ENCODE assay signal across 9 cellular contexts in the genomic region with DNA sequence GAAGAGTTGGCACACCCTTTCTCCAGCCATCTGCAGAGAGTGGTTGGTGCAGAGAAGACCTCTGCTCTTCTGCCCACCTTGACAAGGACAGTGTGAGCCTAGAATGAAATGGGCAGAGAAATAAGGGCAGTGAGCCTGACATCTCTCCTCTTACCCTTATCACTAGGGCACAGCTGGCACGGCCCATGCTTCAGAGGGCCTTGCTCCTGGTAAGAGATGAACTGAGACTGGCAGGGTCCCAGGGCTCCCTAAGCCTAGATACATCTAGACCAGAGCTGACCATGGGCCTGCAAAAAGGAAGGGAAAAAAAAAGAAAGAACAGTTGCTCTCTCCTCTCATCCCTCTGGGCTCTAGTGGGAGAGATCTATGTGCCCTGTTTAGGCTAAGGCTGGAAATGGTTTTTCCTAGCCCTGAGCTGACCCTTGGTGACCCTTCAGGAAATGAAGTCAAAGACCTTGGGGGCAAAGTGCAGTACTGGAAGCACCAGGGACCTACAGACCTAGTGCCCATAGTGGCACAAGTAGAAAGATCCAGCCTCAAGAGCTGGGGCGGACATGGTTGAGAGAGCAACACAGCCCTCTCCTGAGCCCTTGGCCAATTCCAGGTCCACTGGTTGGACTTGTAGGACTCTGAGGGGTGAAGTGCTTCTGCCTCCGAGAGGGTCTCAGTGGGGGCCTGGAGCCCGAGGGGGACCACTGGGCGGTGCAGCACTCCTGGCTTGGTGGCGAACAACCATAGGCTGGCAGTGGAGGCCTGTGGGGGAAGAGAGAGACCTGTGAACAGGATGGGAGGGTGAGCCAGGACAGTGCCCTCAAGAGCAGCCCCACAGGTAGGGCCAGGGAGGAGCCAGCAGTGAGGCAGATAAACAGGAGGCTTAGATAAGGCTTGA. TPM values are rescaled to one million over a fixed set of nuclear protein-coding genes. Genes with fewer than 3 reads are reported as not detected.
DNase-seq lines count a peak whose midpoint lies in the region; ATAC-seq, FAIRE-seq and TF ChIP-seq lines count a peak whose summit lies in the region.
"Had no signal": no experiment of that assay in that cellular context is flagged by ENCODE, and none has a peak within 500 bp of the region (broad histone marks: within the 10 kb centered on the region; RNA-seq: fewer than 3 reads in every experiment).

No MANE protein-coding gene starts in this region.

- no peak for DNase-seq in heart left ventricle
- DNase-seq in cardiac septum (ENCODE audit: low spot score) = no peak
- no peak for DNase-seq in activated CD4-positive, alpha-beta memory T cell treated with anti-CD3 and anti-CD28 coated beads, Interleukin-2, amount 10 ng/mL, durations not matched to agents 7 days and 5 days
- peak; percentile 59 for DNase-seq in kidney
- no peak for DNase-seq in NCI-H1105 treated with DMSO at 0.1 percent for 48 hours (lab: John Stamatoyannopoulos, UW)
- DNase-seq in retina = no peak
- DNase-seq: activated gamma-delta T cell had no signal

- FAIRE-seq in kidney (lab: Jason Lieb, UNC) = no peak

- no peak overlapping the region for H3K9ac ChIP-seq in kidney (ENCODE audit: low read length in 2 of 2)

- peaks cover 0 to 97% (median 91%) of the 10 kb centered on the region in 9 donors for H3K36me3 ChIP-seq in heart left ventricle
- H3K36me3 ChIP-seq in kidney (ENCODE audit: control insufficient read depth in 1 of 2, insufficient read depth in 2 of 2, low read length in 2 of 2) = peaks cover 18 to 24% of the 10 kb centered on the region in 2 donors

- no peaks in the 10 kb centered on the region for H3K9me3 Mint-ChIP-seq in activated CD4-positive, alpha-beta memory T cell treated with anti-CD3 and anti-CD28 coated beads, Interleukin-2, amount 10 ng/mL, durations not matched to agents 7 days and 5 days

- H3K27me3 Mint-ChIP-seq in activated CD4-positive, alpha-beta memory T cell treated with anti-CD3 and anti-CD28 coated beads, Interleukin-2, amount 10 ng/mL, durations not matched to agents 7 days and 5 days = no peaks in the 10 kb centered on the region

- ATAC-seq in heart left ventricle (no peak), GM21528 (IDR thresholded peaks at IDR 0.05; ENCODE audit: low FRiP score, unreplicated experiment) (no peak)

- H3K36me3 Mint-ChIP-seq in activated CD4-positive, alpha-beta memory T cell treated with anti-CD3 and anti-CD28 coated beads, Interleukin-2, amount 10 ng/mL, durations not matched to agents 7 days and 5 days (ENCODE audit: low read depth) = peaks cover 32% of the 10 kb centered on the region

- 78 to 91% (median 84%) methylated on average over 5 to 6 of the region's 6 CpGs for WGBS in heart left ventricle, 4 donors

- H3K4me3 ChIP-seq in heart left ventricle (no peak overlapping the region), kidney (ENCODE audit: low read length in 2 of 2) (no peak overlapping the region)

- no peak for TF ChIP-seq POLR2A in heart left ventricle (IDR thresholded peaks at IDR 0.05)

- H3K27ac Mint-ChIP-seq in activated CD4-positive, alpha-beta memory T cell treated with anti-CD3 and anti-CD28 coated beads, Interleukin-2, amount 10 ng/mL, durations not matched to agents 7 days and 5 days = peak overlapping the region; percentile 61

- CTCF ChIA-PET in activated CD4-positive, alpha-beta memory T cell treated with anti-CD3 and anti-CD28 coated beads, Interleukin-2, amount 10 ng/mL, durations not matched to agents 7 days and 5 days (lab: Charles Lee) = interaction anchor here (0.5 to 16.9 kb wide), 23 partner anchors 9 to 1531 kb away, joined by 3 to 372 read pairs (median 4); a partner anchor contains a TSS

- intact Hi-C loops in heart left ventricle (cut with DNase I) = loop anchor here in 5 of 10 donors (2.0 to 10.0 kb wide), 5 partner anchors 27 to 189 kb away; a partner anchor contains a TSS
- intact Hi-C loops in cardiac septum (cut with DNase I) = loop anchor here (10.0 kb wide), 1 partner anchor 189 kb away; no protein-coding TSS in a partner anchor
- intact Hi-C loops in kidney (cut with DNase I) = no loop called here

- H3K9me3 ChIP-seq in heart left ventricle (no peaks in the 10 kb centered on the region), kidney (ENCODE audit: control insufficient read depth in 1 of 2, low read length in 2 of 2) (no peaks in the 10 kb centered on the region)

- H3K4me1 ChIP-seq in heart left ventricle (peaks cover 0 to 58% (median 40%) of the 10 kb centered on the region in 12 donors), kidney (ENCODE audit: control insufficient read depth in 1 of 2, insufficient read depth in 1 of 2, low read depth in 1 of 2, low read length in 2 of 2) (peaks cover 3 to 23% of the 10 kb centered on the region in 2 donors)

- POLR2A ChIA-PET in activated CD4-positive, alpha-beta memory T cell treated with anti-CD3 and anti-CD28 coated beads, Interleukin-2, amount 10 ng/mL, durations not matched to agents 7 days and 5 days (lab: Charles Lee) = interaction anchor here (0.6 to 4.4 kb wide), 4 partner anchors 18 to 96 kb away, joined by 3 to 38 read pairs (median 5); a partner anchor contains a TSS

- H3K27ac ChIP-seq in heart left ventricle (peak overlapping the region in 8 of 12 donors; percentile 16 to 79 (median 47)), kidney (ENCODE audit: low read depth in 2 of 2, low read length in 2 of 2) (no peak overlapping the region), temporal lobe (ENCODE audit: low read depth, low read length) (peak overlapping the region; percentile 66)

- no peak for TF ChIP-seq CTCF in heart left ventricle (IDR thresholded peaks at IDR 0.05)
- TF ChIP-seq CTCF in kidney (IDR thresholded peaks at IDR 0.05; ENCODE audit: borderline replicate concordance, extremely low read depth, insufficient read depth) = no peak

- peaks cover 26% of the 10 kb centered on the region for H3K4me1 Mint-ChIP-seq in activated CD4-positive, alpha-beta memory T cell treated with anti-CD3 and anti-CD28 coated beads, Interleukin-2, amount 10 ng/mL, durations not matched to agents 7 days and 5 days

- H3K4me3 Mint-ChIP-seq in activated CD4-positive, alpha-beta memory T cell treated with anti-CD3 and anti-CD28 coated beads, Interleukin-2, amount 10 ng/mL, durations not matched to agents 7 days and 5 days = no peak overlapping the region

- H3K27me3 ChIP-seq in heart left ventricle = no peaks in the 10 kb centered on the region

RNA-seq across cellular contexts. Expression of a gene that starts 22.0 kb away (rescaled TPM):
- total RNA-seq in heart left ventricle = 10 to 100 TPM; 12.7 to 25.5 (median 20.9) TPM
- 10 to 100 TPM; 12.0 to 21.1 TPM for polyA plus RNA-seq in heart left ventricle
- total RNA-seq in cardiac septum = 30.1 TPM
- total RNA-seq in activated CD4-positive, alpha-beta memory T cell treated with anti-CD3 and anti-CD28 coated beads, Interleukin-2, amount 10 ng/mL, durations not matched to agents 7 days and 5 days = 1 to 10 TPM; 8.0 to 8.7 TPM
- total RNA-seq in kidney = 33.3 TPM
- polyA plus RNA-seq in kidney (ENCODE audit: insufficient read depth, low read depth, low replicate concordance) = 20.1 TPM
- 13.8 TPM for total RNA-seq in temporal lobe

RNA-seq across cellular contexts. Expression of a gene that starts 40.0 kb away (rescaled TPM):
- total RNA-seq in heart left ventricle = under 1 TPM; 0.23 to 0.78 (median 0.48) TPM
- under 1 TPM; 0.17 to 0.30 TPM for polyA plus RNA-seq in heart left ventricle
- total RNA-seq in cardiac septum = 0.48 TPM
- not detected for total RNA-seq in activated CD4-positive, alpha-beta memory T cell treated with anti-CD3 and anti-CD28 coated beads, Interleukin-2, amount 10 ng/mL, durations not matched to agents 7 days and 5 days
- total RNA-seq in kidney = 0.85 TPM
- 0.34 TPM for polyA plus RNA-seq in kidney (ENCODE audit: insufficient read depth, low read depth, low replicate concordance)
- not detected for total RNA-seq in temporal lobe

Comparison
In these comparisons a context has a peak if more than half of its experiments do, and no peak if none do; other contexts are left out.
1. H3K27ac ChIP-seq: peak in heart left ventricle (8 of 12) and temporal lobe (single experiment); none in kidney (0 of 2).